ENCODE assay signal across 26 cellular contexts in the genomic region with DNA sequence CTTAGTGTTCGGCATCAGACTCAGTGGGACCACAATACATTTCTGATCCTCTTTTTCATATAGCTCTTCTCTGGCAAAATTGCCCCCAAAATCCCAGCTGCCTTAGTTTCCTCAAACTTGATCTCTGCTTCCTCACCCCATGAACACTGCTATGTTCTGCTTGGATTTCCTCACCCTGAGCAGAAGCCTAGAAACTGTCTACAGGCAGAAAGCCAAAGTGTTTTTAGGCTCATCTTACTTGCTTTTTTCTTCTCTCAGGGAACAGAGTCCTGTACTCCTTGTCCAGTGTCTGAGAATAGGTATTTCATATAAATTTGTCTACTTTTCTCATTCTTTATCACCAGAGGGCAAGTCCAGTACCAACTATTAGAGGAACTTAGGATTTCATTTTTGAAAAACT.
"Had no signal": no experiment of that assay in that cellular context is flagged by ENCODE, and none has a peak within 500 bp of the region (broad histone marks: within the 10 kb centered on the region; RNA-seq: fewer than 3 reads in every experiment).

No MANE protein-coding gene starts in this region.

- H3K4me3 ChIP-seq: Peyer's patch had no signal

- H3K27me3 ChIP-seq: Peyer's patch had no signal

- DNase-seq: activated B cell treated with CpG ODN at 0.5 μM for 24 hours; activated CD4-positive, alpha-beta T cell treated with anti-CD3 and anti-CD28 coated beads for 1 hour; activated CD4-positive, alpha-beta T cell treated with anti-CD3 and anti-CD28 coated beads, Interleukin-2, amount 10 ng/mL, durations not matched to agents 24 days and 14 days; activated CD4-positive, alpha-beta T cell treated with anti-CD3 and anti-CD28 coated beads, Interleukin-2, amount 50 U/mL, for 48 hours; activated CD8-positive, alpha-beta memory T cell treated with anti-CD3 and anti-CD28 coated beads for 24 hours; activated gamma-delta T cell; activated naive CD4-positive, alpha-beta T cell treated with anti-CD3 and anti-CD28 coated beads for 36 hours; activated T-cell treated with anti-CD3 and anti-CD28 coated beads, Interleukin-2, amount 50 U/mL, for 4 hours; amygdala; Kasumi-1; KBM-7; NCI-H1048; NCI-H146; NCI-H187 treated with DMSO at 0.1 percent for 48 hours; NCI-H2081 treated with DMSO at 0.1 percent for 48 hours; NCI-H510A; NCI-H526 treated with DMSO at 0.1 percent for 48 hours; NK-92 treated with Interleukin-12 subunit alpha and Interleukin-12 subunit beta, amount 100 ng/mL, for 24 hours; Peyer's patch; SHP77; T1000 had no signal

- H3K36me3 Mint-ChIP-seq: activated naive CD8-positive, alpha-beta T cell; brain had no signal

- H3K9me3 Mint-ChIP-seq: activated B cell treated with CpG ODN at 0.5 μM for 24 hours; activated CD4-positive, alpha-beta T cell treated with anti-CD3 and anti-CD28 coated beads, Interleukin-2, amount 10 ng/mL, durations not matched to agents 24 days and 14 days; activated naive CD4-positive, alpha-beta T cell treated with anti-CD3 and anti-CD28 coated beads for 36 hours; activated T-cell treated with anti-CD3 and anti-CD28 coated beads, Interleukin-2, amount 50 U/mL, for 4 hours; activated T-helper 17 cell treated with anti-CD3 and anti-CD28 coated beads, Interleukin-2, amount 50 U/mL, for 72 hours; brain; T-helper 1 cell treated with Interleukin-12 subunit alpha and Interleukin-12 subunit beta and Interleukin-4 antibody, amounts not matched to agents 30 μg/mL and 1 μg/mL, for 36 hours had no signal

- H3K36me3 ChIP-seq: Peyer's patch had no signal

- H3K4me3 Mint-ChIP-seq: activated B cell treated with CpG ODN at 0.5 μM for 24 hours; activated CD4-positive, alpha-beta T cell treated with anti-CD3 and anti-CD28 coated beads, Interleukin-2, amount 10 ng/mL, durations not matched to agents 24 days and 14 days; activated naive CD4-positive, alpha-beta T cell treated with anti-CD3 and anti-CD28 coated beads for 36 hours; activated naive CD8-positive, alpha-beta T cell; activated T-cell treated with anti-CD3 and anti-CD28 coated beads, Interleukin-2, amount 50 U/mL, for 4 hours; activated T-helper 17 cell treated with anti-CD3 and anti-CD28 coated beads, Interleukin-2, amount 50 U/mL, for 72 hours; brain; T-helper 1 cell treated with Interleukin-12 subunit alpha and Interleukin-12 subunit beta and Interleukin-4 antibody, amounts not matched to agents 30 μg/mL and 1 μg/mL, for 36 hours had no signal

- H3K4me1 ChIP-seq: Peyer's patch had no signal

- H3K9me3 ChIP-seq: Peyer's patch had no signal

- ATAC-seq: activated T-cell treated with anti-CD3 and anti-CD28 coated beads, Interleukin-2, amount 50 U/mL, for 4 hours; activated T-helper 17 cell treated with anti-CD3 and anti-CD28 coated beads, Interleukin-2, amount 50 U/mL, for 72 hours had no signal

- H3K27me3 Mint-ChIP-seq: activated naive CD8-positive, alpha-beta T cell; activated T-helper 17 cell treated with anti-CD3 and anti-CD28 coated beads, Interleukin-2, amount 50 U/mL, for 72 hours had no signal

- H3K4me1 Mint-ChIP-seq: activated B cell treated with CpG ODN at 0.5 μM for 24 hours; activated CD4-positive, alpha-beta T cell treated with anti-CD3 and anti-CD28 coated beads, Interleukin-2, amount 10 ng/mL, durations not matched to agents 24 days and 14 days; activated T-helper 17 cell treated with anti-CD3 and anti-CD28 coated beads, Interleukin-2, amount 50 U/mL, for 72 hours; brain had no signal

- H3K27ac Mint-ChIP-seq: activated B cell treated with CpG ODN at 0.5 μM for 24 hours; activated CD4-positive, alpha-beta T cell treated with anti-CD3 and anti-CD28 coated beads, Interleukin-2, amount 10 ng/mL, durations not matched to agents 24 days and 14 days; activated naive CD4-positive, alpha-beta T cell treated with anti-CD3 and anti-CD28 coated beads for 36 hours; activated naive CD8-positive, alpha-beta T cell; activated T-helper 17 cell treated with anti-CD3 and anti-CD28 coated beads, Interleukin-2, amount 50 U/mL, for 72 hours; brain; T-helper 1 cell treated with Interleukin-12 subunit alpha and Interleukin-12 subunit beta and Interleukin-4 antibody, amounts not matched to agents 30 μg/mL and 1 μg/mL, for 36 hours had no signal

- H3K27ac ChIP-seq: Peyer's patch, RWPE1 had no signal
